ENCODE assay signal across 8 cellular contexts in the genomic region with DNA sequence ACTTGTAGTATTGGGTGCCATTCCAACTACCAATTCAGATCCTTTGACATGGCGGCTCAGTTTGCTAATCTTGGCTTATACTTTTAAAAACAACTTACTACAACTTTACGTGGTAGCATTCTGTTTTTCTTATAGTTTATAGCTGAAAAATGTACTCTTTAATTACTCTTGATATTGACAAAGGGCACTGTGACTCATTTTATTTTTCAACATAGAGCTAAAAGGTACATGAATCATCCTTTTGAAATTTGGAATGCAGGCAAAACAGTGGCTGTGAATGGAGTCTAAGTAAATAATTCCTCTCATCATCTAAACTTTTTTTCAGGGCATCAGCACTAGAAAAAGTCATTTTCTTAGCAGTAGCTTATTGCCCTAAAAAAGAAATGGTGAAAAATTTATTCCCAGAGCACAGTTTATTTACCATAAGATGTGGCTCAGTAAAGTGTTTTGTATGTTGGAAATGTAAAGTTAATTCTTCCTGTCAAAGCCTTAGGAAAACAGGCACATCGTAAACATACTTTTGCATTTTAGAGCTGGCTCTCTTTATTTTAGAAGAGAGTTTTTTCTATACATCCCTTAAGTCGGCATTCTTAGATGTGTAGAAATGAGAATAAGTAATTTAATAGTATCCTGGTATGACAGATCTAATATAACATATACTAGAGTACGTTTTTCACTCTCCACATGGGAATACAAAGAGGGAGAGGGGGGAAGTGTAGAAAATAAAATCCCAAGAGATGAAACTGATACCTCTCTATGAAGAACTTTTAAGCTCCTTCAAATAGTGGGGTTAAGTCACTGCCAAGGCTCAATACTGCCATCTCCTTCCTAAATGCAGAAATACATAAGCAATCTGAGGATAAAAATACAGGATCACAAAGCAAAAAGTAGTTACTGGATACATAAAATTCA. TPM values are rescaled to one million over a fixed set of nuclear protein-coding genes. Genes with fewer than 3 reads are reported as not detected.
DNase-seq lines count a peak whose midpoint lies in the region; ATAC-seq and TF ChIP-seq lines count a peak whose summit lies in the region.

No MANE protein-coding gene starts in this region.

- H3K4me1 ChIP-seq in SJCRH30: no peaks in the 10 kb centered on the region; the same call in 1 of the 2 replicates
- H3K4me1 ChIP-seq in foreskin keratinocyte: peaks cover 15% of the 10 kb centered on the region

- H3K9me3 ChIP-seq in SJCRH30 (replicated peaks) (no peaks in the 10 kb centered on the region; the same call in 1 of the 2 replicates), WERI-Rb-1 (ENCODE audit: severe bottlenecking) (peaks cover 5% of the 10 kb centered on the region)

- H3K36me3 ChIP-seq in SJCRH30: no peaks in the 10 kb centered on the region
- H3K36me3 ChIP-seq in WERI-Rb-1: no peaks in the 10 kb centered on the region

- ATAC-seq in foreskin keratinocyte: peak; percentile 86
- ATAC-seq in GM19023 (IDR thresholded peaks at IDR 0.05; ENCODE audit: unreplicated experiment): no peak

- no peak overlapping the region for H3K27ac ChIP-seq in SJCRH30
- H3K27ac ChIP-seq in foreskin keratinocyte: no peak overlapping the region
- no peak overlapping the region for H3K27ac ChIP-seq in WERI-Rb-1

- TF ChIP-seq CTCF in foreskin keratinocyte (conservative IDR thresholded peaks at IDR 0.05): peak; percentile 72
- no peak for TF ChIP-seq CTCF in WERI-Rb-1 (IDR thresholded peaks at IDR 0.05; ENCODE audit: low read depth, low read length)

- H3K4me3 ChIP-seq in SJCRH30 (no peak overlapping the region), WERI-Rb-1 (ENCODE audit: low read depth, low read length) (no peak overlapping the region)

- DNase-seq in AG08396 (ENCODE audit: low spot score): peak; percentile 18
- peak; percentile 46 for DNase-seq in HPDE6-E6E7 (ENCODE audit: extremely low spot score)
- peak; percentile 6 to 58 for DNase-seq in SJCRH30
- peak; percentile 47 to 69 for DNase-seq in foreskin keratinocyte
- no peak for DNase-seq in Ammon's horn (ENCODE audit: low spot score)
- no peak for DNase-seq in WERI-Rb-1
- no peak for DNase-seq in islet precursor cell

- no peaks in the 10 kb centered on the region for H3K27me3 ChIP-seq in SJCRH30
- no peaks in the 10 kb centered on the region for H3K27me3 ChIP-seq in foreskin keratinocyte
- peaks cover 47% of the 10 kb centered on the region for H3K27me3 ChIP-seq in WERI-Rb-1 (ENCODE audit: insufficient read depth, low read depth, severe bottlenecking)

RNA-seq across cellular contexts. Expression of a gene that starts 55.2 kb away (rescaled TPM):
- 0.45 and 1.0 TPM in 2 replicates for total RNA-seq in SJCRH30 (2014; rRNA removed; shearing (Covaris generic))
- 0.24 and 0.25 TPM in 2 replicates for total RNA-seq in foreskin keratinocyte
- polyA plus RNA-seq in foreskin keratinocyte: 0.18 and 0.38 TPM in 2 replicates

Comparison
In these comparisons a context has a peak if more than half of its experiments do, and no peak if none do; other contexts are left out.
1. DNase-seq: peak in AG08396 (single experiment), HPDE6-E6E7 (single experiment), SJCRH30 (2 of 2) and foreskin keratinocyte (2 of 2); none in Ammon's horn (single experiment), WERI-Rb-1 (single experiment) and islet precursor cell (single experiment).